Comparison of ENCODE assay signal across 17 cellular contexts in genomic region chr1:30402031-30402430, GRCh38.
A peak's percentile ranks its signal among the peaks of the same experiment; 100 is the strongest.
DNase-seq lines count a peak whose midpoint lies in the region; ATAC-seq and TF ChIP-seq lines count a peak whose summit lies in the region.
"Had no signal": no experiment of that assay in that cellular context is flagged by ENCODE, and none has a peak within 500 bp of the region (broad histone marks: within the 10 kb centered on the region; RNA-seq: fewer than 3 reads in every experiment).

No MANE protein-coding gene starts in this region.

- intact Hi-C loops in Right ventricle myocardium inferior (cut with DNase I) (no loop called here), heart left ventricle (cut with DNase I) (loop anchor here in 3 of 10 donors (10.0 kb wide), 3 partner anchors 103 to 1007 kb away; no protein-coding TSS in a partner anchor), spleen (cut with DNase I; ENCODE audit: low total_unique reads) (no loop called here)

- H3K27ac ChIP-seq in heart left ventricle (no peak overlapping the region), spleen (no peak overlapping the region)
- H3K27ac ChIP-seq in BLaER1 treated with 17β-estradiol and CSF1 and Interleukin-3, amounts not matched to agents 10 nM and 100 nM, result no peak overlapping the region

- WGBS in heart left ventricle, 4 donors, result 75 to 93% (median 83%) methylated on average over 2 of the region's 2 CpGs
- 62 to 92% (median 86%) methylated on average over 2 of the region's 2 CpGs for WGBS in spleen, 5 donors

- no peak overlapping the region for H3K9ac ChIP-seq in BLaER1 treated with 17β-estradiol and CSF1 and Interleukin-3, amounts not matched to agents 10 nM and 100 nM

- H3K9me3 ChIP-seq in heart left ventricle (no peaks in the 10 kb centered on the region), spleen (no peaks in the 10 kb centered on the region)
- H3K9me3 ChIP-seq in BLaER1 treated with 17β-estradiol and CSF1 and Interleukin-3, amounts not matched to agents 10 nM and 100 nM (replicated peaks in 1 of 11), result peaks cover 0 to 9% (median 0%) of the 10 kb centered on the region in 11 experiments; a peak in 1 of 22 replicates
- H3K9me3 ChIP-seq: BE2C had no signal

- H3K4me2 ChIP-seq in BLaER1 treated with 17β-estradiol and CSF1 and Interleukin-3, amounts not matched to agents 10 nM and 100 nM, result peak overlapping the region in 9 of 11 experiments; percentile 12 to 48 (median 25); a peak in 11 of 22 replicates
- H3K4me2 ChIP-seq: GM23338 had no signal

- peaks cover 0 to 5% (median 0%) of the 10 kb centered on the region in 12 donors for H3K4me1 ChIP-seq in heart left ventricle
- H3K4me1 ChIP-seq in BLaER1 treated with 17β-estradiol and CSF1 and Interleukin-3, amounts not matched to agents 10 nM and 100 nM, result peaks cover 7 to 35% (median 24%) of the 10 kb centered on the region in 10 experiments; a peak in 17 of 20 replicates
- no peaks in the 10 kb centered on the region for H3K4me1 ChIP-seq in spleen
- H3K4me1 ChIP-seq: BE2C had no signal

- H3K27me3 ChIP-seq in heart left ventricle, result peaks cover 0 to 4% (median 0%) of the 10 kb centered on the region in 9 donors
- no peaks in the 10 kb centered on the region for H3K27me3 ChIP-seq in BLaER1 treated with 17β-estradiol and CSF1 and Interleukin-3, amounts not matched to agents 10 nM and 100 nM
- H3K27me3 ChIP-seq in spleen (replicated peaks in 1 of 7), result peaks cover 0 to 26% (median 0%) of the 10 kb centered on the region in 7 donors

- no peak for ATAC-seq in Right ventricle myocardium inferior
- no peak for ATAC-seq in heart left ventricle
- ATAC-seq in HG02759 (IDR thresholded peaks at IDR 0.05; ENCODE audit: unreplicated experiment), result no peak
- no peak for ATAC-seq in HG02623 (IDR thresholded peaks at IDR 0.05; ENCODE audit: unreplicated experiment)
- ATAC-seq: GM23338, HCT116 had no signal

- peaks cover 0 to 17% (median 0%) of the 10 kb centered on the region in 11 experiments; a peak in 2 of 22 replicates for H4K20me1 ChIP-seq in BLaER1 treated with 17β-estradiol and CSF1 and Interleukin-3, amounts not matched to agents 10 nM and 100 nM

- no peaks in the 10 kb centered on the region for H3K36me3 ChIP-seq in heart left ventricle
- no peaks in the 10 kb centered on the region for H3K36me3 ChIP-seq in BLaER1 treated with 17β-estradiol and CSF1 and Interleukin-3, amounts not matched to agents 10 nM and 100 nM
- no peaks in the 10 kb centered on the region for H3K36me3 ChIP-seq in spleen
- H3K36me3 ChIP-seq: BE2C had no signal

- H3K4me3 ChIP-seq in heart left ventricle (no peak overlapping the region), spleen (no peak overlapping the region)
- H3K4me3 ChIP-seq in BLaER1 treated with 17β-estradiol and CSF1 and Interleukin-3, amounts not matched to agents 10 nM and 100 nM, result no peak overlapping the region
- H3K4me3 ChIP-seq: GM23338 had no signal

- DNase-seq in Right ventricle myocardium inferior (ENCODE audit: missing footprints), result peak; percentile 18
- DNase-seq in heart left ventricle, result no peak
- peak; percentile 37 for DNase-seq in mesenteric fat pad (ENCODE audit: low spot score)
- peak; percentile 49 for DNase-seq in spleen
- DNase-seq in AG20443 (ENCODE audit: low spot score), result no peak
- DNase-seq: BE2C; Calu3; CD4-positive, alpha-beta memory T cell; DMS79 treated with DMSO at 0.1 percent for 48 hours; GF-D8; H7; HFFc6 had no signal

- TF ChIP-seq CTCF in heart left ventricle (IDR thresholded peaks at IDR 0.05) (no peak), spleen (IDR thresholded peaks at IDR 0.05 in 8 of 11, conservative IDR thresholded peaks at IDR 0.05 in 3 of 11) (no peak)

- TF ChIP-seq POLR2A in heart left ventricle (IDR thresholded peaks at IDR 0.05) (no peak), spleen (IDR thresholded peaks at IDR 0.05) (no peak)

Comparison
In these comparisons a context has a peak if more than half of its experiments do, and no peak if none do; other contexts are left out.
1. DNase-seq: peak in Right ventricle myocardium inferior (single experiment), mesenteric fat pad (single experiment) and spleen (single experiment); none in heart left ventricle (0 of 5) and AG20443 (single experiment).